In the genomic region with DNA sequence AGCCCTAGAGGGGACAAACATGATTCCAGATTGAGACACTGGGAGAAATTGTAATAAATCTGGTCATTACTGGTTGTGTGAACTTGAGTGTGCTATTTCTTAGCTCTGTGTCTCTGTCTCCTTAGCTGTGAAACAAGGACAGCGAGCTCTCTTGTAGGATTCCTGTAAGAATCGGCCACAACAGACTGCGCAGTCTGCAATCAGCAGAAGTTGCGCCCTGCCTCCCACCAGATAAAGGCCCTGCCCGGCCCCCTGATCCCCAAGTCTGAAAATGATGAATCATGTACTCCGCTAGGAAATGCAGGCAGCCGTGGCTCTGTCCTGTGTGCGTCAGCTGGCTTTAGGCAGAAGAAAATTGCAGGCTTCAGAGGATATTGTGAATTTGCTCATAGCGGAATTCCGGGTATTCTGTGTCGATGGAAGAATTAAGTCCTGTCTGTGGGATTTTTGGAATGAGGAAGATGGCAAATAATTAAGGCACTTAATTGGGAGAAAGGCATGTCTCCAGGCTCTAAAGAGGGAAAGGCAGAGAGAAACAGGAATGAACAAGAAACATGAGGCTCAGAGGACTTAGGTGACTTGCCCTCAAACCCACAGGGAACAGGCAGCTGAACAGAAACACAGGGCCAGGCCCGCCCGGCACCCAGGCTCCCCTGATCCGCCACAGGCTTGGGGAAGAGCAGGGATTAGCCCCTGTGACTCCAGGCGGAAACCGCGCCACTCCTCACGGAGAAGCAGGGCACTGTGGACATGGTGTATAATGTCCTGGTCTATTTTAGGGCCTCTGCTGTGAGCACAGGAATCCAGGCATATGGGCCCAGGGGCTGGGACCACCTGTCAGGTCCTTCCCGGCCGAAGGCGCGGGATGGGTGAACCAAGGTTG, we compare ENCODE assay signal across 1 cellular context.
TF ChIP-seq lines count a peak whose summit lies in the region.

No MANE protein-coding gene starts in this region.

TF ChIP-seq in K562, 482 proteins besides CTCF, POLR2A, EP300 and RAD21 (continued from another document and continues in another):
- TF ChIP-seq, protein P1, sequence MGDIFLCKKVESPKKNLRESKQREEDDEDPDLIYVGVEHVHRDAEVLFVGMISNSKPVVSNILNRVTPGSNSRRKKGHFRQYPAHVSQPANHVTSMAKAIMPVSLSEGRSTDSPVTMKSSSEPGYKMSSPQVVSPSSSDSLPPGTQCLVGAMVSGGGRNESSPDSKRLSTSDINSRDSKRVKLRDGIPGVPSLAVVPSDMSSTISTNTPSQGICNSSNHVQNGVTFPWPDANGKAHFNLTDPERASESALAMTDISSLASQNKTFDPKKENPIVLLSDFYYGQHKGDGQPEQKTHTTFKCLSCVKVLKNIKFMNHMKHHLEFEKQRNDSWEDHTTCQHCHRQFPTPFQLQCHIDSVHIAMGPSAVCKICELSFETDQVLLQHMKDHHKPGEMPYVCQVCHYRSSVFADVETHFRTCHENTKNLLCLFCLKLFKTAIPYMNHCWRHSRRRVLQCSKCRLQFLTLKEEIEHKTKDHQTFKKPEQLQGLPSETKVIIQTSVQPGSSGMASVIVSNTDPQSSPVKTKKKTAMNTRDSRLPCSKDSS (IDR thresholded peaks at IDR 0.05; ENCODE audit: low read depth, partially characterized antibody), result no peak
- TF ChIP-seq, protein P2, sequence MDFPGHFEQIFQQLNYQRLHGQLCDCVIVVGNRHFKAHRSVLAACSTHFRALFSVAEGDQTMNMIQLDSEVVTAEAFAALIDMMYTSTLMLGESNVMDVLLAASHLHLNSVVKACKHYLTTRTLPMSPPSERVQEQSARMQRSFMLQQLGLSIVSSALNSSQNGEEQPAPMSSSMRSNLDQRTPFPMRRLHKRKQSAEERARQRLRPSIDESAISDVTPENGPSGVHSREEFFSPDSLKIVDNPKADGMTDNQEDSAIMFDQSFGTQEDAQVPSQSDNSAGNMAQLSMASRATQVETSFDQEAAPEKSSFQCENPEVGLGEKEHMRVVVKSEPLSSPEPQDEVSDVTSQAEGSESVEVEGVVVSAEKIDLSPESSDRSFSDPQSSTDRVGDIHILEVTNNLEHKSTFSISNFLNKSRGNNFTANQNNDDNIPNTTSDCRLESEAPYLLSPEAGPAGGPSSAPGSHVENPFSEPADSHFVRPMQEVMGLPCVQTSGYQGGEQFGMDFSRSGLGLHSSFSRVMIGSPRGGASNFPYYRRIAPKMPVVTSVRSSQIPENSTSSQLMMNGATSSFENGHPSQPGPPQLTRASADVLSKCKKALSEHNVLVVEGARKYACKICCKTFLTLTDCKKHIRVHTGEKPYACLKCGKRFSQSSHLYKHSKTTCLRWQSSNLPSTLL (IDR thresholded peaks at IDR 0.05), result no peak
- TF ChIP-seq, protein P3, sequence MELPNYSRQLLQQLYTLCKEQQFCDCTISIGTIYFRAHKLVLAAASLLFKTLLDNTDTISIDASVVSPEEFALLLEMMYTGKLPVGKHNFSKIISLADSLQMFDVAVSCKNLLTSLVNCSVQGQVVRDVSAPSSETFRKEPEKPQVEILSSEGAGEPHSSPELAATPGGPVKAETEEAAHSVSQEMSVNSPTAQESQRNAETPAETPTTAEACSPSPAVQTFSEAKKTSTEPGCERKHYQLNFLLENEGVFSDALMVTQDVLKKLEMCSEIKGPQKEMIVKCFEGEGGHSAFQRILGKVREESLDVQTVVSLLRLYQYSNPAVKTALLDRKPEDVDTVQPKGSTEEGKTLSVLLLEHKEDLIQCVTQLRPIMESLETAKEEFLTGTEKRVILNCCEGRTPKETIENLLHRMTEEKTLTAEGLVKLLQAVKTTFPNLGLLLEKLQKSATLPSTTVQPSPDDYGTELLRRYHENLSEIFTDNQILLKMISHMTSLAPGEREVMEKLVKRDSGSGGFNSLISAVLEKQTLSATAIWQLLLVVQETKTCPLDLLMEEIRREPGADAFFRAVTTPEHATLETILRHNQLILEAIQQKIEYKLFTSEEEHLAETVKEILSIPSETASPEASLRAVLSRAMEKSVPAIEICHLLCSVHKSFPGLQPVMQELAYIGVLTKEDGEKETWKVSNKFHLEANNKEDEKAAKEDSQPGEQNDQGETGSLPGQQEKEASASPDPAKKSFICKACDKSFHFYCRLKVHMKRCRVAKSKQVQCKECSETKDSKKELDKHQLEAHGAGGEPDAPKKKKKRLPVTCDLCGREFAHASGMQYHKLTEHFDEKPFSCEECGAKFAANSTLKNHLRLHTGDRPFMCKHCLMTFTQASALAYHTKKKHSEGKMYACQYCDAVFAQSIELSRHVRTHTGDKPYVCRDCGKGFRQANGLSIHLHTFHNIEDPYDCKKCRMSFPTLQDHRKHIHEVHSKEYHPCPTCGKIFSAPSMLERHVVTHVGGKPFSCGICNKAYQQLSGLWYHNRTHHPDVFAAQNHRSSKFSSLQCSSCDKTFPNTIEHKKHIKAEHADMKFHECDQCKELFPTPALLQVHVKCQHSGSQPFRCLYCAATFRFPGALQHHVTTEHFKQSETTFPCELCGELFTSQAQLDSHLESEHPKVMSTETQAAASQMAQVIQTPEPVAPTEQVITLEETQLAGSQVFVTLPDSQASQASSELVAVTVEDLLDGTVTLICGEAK (IDR thresholded peaks at IDR 0.05), result no peak
- TF ChIP-seq, protein P3 (CRISPR knock-in tag; IDR thresholded peaks at IDR 0.05), result no peak
- TF ChIP-seq KDM4B (IDR thresholded peaks at IDR 0.05; ENCODE audit: borderline replicate concordance in 2 of 2, low read depth in 1 of 2) (no peak), CC2D1A (IDR thresholded peaks at IDR 0.05) (no peak), GTF2F1 (IDR thresholded peaks at IDR 0.05; ENCODE audit: low read depth, low read length) (no peak), HNRNPLL (IDR thresholded peaks at IDR 0.05; ENCODE audit: low read depth, low read length, poor library complexity, severe bottlenecking) (peak; percentile 46), PCBP1 (IDR thresholded peaks at IDR 0.05; ENCODE audit: low read depth, low read length, poor library complexity, severe bottlenecking) (no peak), SP1 (CRISPR knock-in tag; IDR thresholded peaks at IDR 0.05) (no peak), ZNF76 (CRISPR knock-in tag; IDR thresholded peaks at IDR 0.05; ENCODE audit: borderline replicate concordance) (no peak), NR2F6 (CRISPR knock-in tag; IDR thresholded peaks at IDR 0.05) (no peak), FOSL1 (tag; conservative IDR thresholded peaks at IDR 0.05) (peak; percentile 69), NFE2L1 (tag; IDR thresholded peaks at IDR 0.05; ENCODE audit: borderline replicate concordance, low read depth) (no peak; the same call in 1 of the 2 replicates)
- TF ChIP-seq, protein P4, sequence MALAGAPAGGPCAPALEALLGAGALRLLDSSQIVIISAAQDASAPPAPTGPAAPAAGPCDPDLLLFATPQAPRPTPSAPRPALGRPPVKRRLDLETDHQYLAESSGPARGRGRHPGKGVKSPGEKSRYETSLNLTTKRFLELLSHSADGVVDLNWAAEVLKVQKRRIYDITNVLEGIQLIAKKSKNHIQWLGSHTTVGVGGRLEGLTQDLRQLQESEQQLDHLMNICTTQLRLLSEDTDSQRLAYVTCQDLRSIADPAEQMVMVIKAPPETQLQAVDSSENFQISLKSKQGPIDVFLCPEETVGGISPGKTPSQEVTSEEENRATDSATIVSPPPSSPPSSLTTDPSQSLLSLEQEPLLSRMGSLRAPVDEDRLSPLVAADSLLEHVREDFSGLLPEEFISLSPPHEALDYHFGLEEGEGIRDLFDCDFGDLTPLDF (CRISPR knock-in tag; IDR thresholded peaks at IDR 0.05), result no peak
- TF ChIP-seq, protein P5, sequence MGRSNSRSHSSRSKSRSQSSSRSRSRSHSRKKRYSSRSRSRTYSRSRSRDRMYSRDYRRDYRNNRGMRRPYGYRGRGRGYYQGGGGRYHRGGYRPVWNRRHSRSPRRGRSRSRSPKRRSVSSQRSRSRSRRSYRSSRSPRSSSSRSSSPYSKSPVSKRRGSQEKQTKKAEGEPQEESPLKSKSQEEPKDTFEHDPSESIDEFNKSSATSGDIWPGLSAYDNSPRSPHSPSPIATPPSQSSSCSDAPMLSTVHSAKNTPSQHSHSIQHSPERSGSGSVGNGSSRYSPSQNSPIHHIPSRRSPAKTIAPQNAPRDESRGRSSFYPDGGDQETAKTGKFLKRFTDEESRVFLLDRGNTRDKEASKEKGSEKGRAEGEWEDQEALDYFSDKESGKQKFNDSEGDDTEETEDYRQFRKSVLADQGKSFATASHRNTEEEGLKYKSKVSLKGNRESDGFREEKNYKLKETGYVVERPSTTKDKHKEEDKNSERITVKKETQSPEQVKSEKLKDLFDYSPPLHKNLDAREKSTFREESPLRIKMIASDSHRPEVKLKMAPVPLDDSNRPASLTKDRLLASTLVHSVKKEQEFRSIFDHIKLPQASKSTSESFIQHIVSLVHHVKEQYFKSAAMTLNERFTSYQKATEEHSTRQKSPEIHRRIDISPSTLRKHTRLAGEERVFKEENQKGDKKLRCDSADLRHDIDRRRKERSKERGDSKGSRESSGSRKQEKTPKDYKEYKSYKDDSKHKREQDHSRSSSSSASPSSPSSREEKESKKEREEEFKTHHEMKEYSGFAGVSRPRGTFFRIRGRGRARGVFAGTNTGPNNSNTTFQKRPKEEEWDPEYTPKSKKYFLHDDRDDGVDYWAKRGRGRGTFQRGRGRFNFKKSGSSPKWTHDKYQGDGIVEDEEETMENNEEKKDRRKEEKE (IDR thresholded peaks at IDR 0.05; ENCODE audit: borderline replicate concordance in 1 of 2, control insufficient read depth in 1 of 2, low read depth in 2 of 2, low read length in 1 of 2), result no peak
- TF ChIP-seq, protein P6, sequence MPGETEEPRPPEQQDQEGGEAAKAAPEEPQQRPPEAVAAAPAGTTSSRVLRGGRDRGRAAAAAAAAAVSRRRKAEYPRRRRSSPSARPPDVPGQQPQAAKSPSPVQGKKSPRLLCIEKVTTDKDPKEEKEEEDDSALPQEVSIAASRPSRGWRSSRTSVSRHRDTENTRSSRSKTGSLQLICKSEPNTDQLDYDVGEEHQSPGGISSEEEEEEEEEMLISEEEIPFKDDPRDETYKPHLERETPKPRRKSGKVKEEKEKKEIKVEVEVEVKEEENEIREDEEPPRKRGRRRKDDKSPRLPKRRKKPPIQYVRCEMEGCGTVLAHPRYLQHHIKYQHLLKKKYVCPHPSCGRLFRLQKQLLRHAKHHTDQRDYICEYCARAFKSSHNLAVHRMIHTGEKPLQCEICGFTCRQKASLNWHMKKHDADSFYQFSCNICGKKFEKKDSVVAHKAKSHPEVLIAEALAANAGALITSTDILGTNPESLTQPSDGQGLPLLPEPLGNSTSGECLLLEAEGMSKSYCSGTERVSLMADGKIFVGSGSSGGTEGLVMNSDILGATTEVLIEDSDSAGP (CRISPR knock-in tag; IDR thresholded peaks at IDR 0.05), result no peak
- TF ChIP-seq, protein P7, sequence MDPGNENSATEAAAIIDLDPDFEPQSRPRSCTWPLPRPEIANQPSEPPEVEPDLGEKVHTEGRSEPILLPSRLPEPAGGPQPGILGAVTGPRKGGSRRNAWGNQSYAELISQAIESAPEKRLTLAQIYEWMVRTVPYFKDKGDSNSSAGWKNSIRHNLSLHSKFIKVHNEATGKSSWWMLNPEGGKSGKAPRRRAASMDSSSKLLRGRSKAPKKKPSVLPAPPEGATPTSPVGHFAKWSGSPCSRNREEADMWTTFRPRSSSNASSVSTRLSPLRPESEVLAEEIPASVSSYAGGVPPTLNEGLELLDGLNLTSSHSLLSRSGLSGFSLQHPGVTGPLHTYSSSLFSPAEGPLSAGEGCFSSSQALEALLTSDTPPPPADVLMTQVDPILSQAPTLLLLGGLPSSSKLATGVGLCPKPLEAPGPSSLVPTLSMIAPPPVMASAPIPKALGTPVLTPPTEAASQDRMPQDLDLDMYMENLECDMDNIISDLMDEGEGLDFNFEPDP (CRISPR knock-in tag; IDR thresholded peaks at IDR 0.05), result no peak
- TF ChIP-seq, protein P8, sequence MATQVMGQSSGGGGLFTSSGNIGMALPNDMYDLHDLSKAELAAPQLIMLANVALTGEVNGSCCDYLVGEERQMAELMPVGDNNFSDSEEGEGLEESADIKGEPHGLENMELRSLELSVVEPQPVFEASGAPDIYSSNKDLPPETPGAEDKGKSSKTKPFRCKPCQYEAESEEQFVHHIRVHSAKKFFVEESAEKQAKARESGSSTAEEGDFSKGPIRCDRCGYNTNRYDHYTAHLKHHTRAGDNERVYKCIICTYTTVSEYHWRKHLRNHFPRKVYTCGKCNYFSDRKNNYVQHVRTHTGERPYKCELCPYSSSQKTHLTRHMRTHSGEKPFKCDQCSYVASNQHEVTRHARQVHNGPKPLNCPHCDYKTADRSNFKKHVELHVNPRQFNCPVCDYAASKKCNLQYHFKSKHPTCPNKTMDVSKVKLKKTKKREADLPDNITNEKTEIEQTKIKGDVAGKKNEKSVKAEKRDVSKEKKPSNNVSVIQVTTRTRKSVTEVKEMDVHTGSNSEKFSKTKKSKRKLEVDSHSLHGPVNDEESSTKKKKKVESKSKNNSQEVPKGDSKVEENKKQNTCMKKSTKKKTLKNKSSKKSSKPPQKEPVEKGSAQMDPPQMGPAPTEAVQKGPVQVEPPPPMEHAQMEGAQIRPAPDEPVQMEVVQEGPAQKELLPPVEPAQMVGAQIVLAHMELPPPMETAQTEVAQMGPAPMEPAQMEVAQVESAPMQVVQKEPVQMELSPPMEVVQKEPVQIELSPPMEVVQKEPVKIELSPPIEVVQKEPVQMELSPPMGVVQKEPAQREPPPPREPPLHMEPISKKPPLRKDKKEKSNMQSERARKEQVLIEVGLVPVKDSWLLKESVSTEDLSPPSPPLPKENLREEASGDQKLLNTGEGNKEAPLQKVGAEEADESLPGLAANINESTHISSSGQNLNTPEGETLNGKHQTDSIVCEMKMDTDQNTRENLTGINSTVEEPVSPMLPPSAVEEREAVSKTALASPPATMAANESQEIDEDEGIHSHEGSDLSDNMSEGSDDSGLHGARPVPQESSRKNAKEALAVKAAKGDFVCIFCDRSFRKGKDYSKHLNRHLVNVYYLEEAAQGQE (CRISPR knock-in tag; IDR thresholded peaks at IDR 0.05; ENCODE audit: low read depth), result no peak
